Comparison of ENCODE assay signal across 38 cellular contexts in the genomic region with DNA sequence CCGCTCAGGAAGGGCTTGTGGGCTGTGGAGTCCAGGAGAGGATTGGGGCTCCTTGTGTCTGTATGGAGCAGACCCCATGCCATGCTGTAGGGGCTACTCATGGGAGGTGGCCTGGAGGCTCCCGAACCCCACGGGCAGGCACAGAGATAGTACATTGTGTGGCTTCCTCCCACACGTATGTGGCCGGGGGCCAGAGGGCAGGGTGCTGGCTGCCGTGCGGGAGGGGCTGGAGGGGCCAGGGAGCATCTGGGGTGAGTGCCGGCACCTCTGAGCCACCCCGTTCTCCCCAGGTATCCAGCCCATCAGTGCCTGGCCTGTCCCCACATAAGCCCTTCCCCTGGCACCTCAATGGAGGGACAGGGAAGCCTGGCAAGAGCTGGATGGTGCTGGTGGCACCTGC. TPM values are rescaled to one million over a fixed set of nuclear protein-coding genes. Genes with fewer than 3 reads are reported as not detected.
"Had no signal": no experiment of that assay in that cellular context is flagged by ENCODE, and none has a peak within 500 bp of the region (broad histone marks: within the 10 kb centered on the region; RNA-seq: fewer than 3 reads in every experiment).

No MANE protein-coding gene starts in this region.

- H3K9me3 ChIP-seq: adrenal gland, breast epithelium, colonic mucosa, esophagus squamous epithelium, gastroesophageal sphincter, heart right ventricle had no signal

- H3K27ac ChIP-seq: adrenal gland, breast epithelium, cardiac muscle cell, colonic mucosa, epithelial cell of prostate, esophagus squamous epithelium, gastroesophageal sphincter, heart right ventricle, hepatocyte had no signal

- H3K36me3 ChIP-seq: adrenal gland, breast epithelium, cardiac muscle cell, colonic mucosa, esophagus squamous epithelium, gastroesophageal sphincter, heart right ventricle had no signal

- H3K4me3 ChIP-seq: adrenal gland, breast epithelium, cardiac muscle cell, colonic mucosa, esophagus squamous epithelium, gastroesophageal sphincter, heart right ventricle, hepatocyte had no signal

- H3K4me2 ChIP-seq: hepatocyte had no signal

- H3K4me1 ChIP-seq: adrenal gland, breast epithelium, colonic mucosa, gastroesophageal sphincter, heart right ventricle had no signal

- H3K27me3 ChIP-seq: adrenal gland, cardiac muscle cell, colonic mucosa, hepatocyte had no signal

- H2AFZ ChIP-seq: hepatocyte had no signal

- DNase-seq: activated CD4-positive, alpha-beta memory T cell treated with anti-CD3 and anti-CD28 coated beads for 36 hours; activated CD4-positive, alpha-beta T cell treated with anti-CD3 and anti-CD28 coated beads for 36 hours; activated CD4-positive, alpha-beta T cell treated with anti-CD3 and anti-CD28 coated beads, Interleukin-2, amount 10 ng/mL, durations not matched to agents 24 days and 14 days; activated CD4-positive, CD25-positive, alpha-beta regulatory T cell; activated CD4-positive, CD25-positive, alpha-beta regulatory T cell treated with anti-CD3 and anti-CD28 coated beads, Interleukin-2, amount 50 U/mL, for 72 hours; activated CD8-positive, alpha-beta memory T cell treated with anti-CD3 and anti-CD28 coated beads, Interleukin-2, amount 10 ng/mL, durations not matched to agents 7 days and 5 days; activated CD8-positive, alpha-beta memory T cell treated with anti-CD3 and anti-CD28 coated beads, Interleukin-2, amount 50 U/mL, for 4 hours; activated CD8-positive, alpha-beta T cell treated with anti-CD3 and anti-CD28 coated beads, Interleukin-2, amount 10 ng/mL, durations not matched to agents 7 days and 5 days; activated effector memory CD4-positive, alpha-beta T cell treated with anti-CD3 and anti-CD28 coated beads, Interleukin-2, amount 50 U/mL, for 16 hours; activated naive CD4-positive, alpha-beta T cell treated with anti-CD3 and anti-CD28 coated beads for 36 hours; activated naive CD8-positive, alpha-beta T cell treated with anti-CD3 and anti-CD28 coated beads for 36 hours; activated naive CD8-positive, alpha-beta T cell treated with anti-CD3 and anti-CD28 coated beads, Interleukin-2, amount 50 U/mL, for 24 hours; activated T-cell treated with anti-CD3 and anti-CD28 coated beads, Interleukin-2, amount 50 U/mL, for 1 hour; activated T-cell treated with anti-CD3 and anti-CD28 coated beads, Interleukin-2, amount 50 U/mL, for 48 hours; adrenal gland; amygdala; aorta; central memory CD4-positive, alpha-beta T cell; cerebellar nuclear complex; colonic mucosa; effector CD8-positive, alpha-beta T cell; esophagus squamous epithelium; foreskin melanocyte; heart right ventricle; T-helper 17 cell had no signal

RNA-seq across cellular contexts. Expression of a gene that starts 7.6 kb away (rescaled TPM):
- total RNA-seq: activated CD4-positive, alpha-beta memory T cell treated with anti-CD3 and anti-CD28 coated beads for 36 hours; activated CD4-positive, alpha-beta T cell treated with anti-CD3 and anti-CD28 coated beads for 36 hours; activated CD4-positive, alpha-beta T cell treated with anti-CD3 and anti-CD28 coated beads, Interleukin-2, amount 10 ng/mL, durations not matched to agents 24 days and 14 days; activated CD8-positive, alpha-beta memory T cell treated with anti-CD3 and anti-CD28 coated beads for 36 hours; activated CD8-positive, alpha-beta memory T cell treated with anti-CD3 and anti-CD28 coated beads, Interleukin-2, amount 10 ng/mL, durations not matched to agents 7 days and 5 days; activated CD8-positive, alpha-beta T cell treated with anti-CD3 and anti-CD28 coated beads, Interleukin-2, amount 10 ng/mL, durations not matched to agents 7 days and 5 days; activated naive CD4-positive, alpha-beta T cell treated with anti-CD3 and anti-CD28 coated beads for 36 hours; activated naive CD8-positive, alpha-beta T cell treated with anti-CD3 and anti-CD28 coated beads for 36 hours; activated T-helper 1 cell treated with anti-CD3 and anti-CD28 coated beads, Interleukin-12 subunit alpha, Interleukin-12 subunit beta, Interleukin-2, Interleukin-4 antibody, amounts not matched to agents 30 ng/mL and 10 ng/mL and 1 ng/mL, durations not matched to agents 14 hours and 24 hours and 36 hours; activated T-helper 2 cell treated with anti-CD3 and anti-CD28 coated beads, Interferon-gamma antibody, Interleukin-2, Interleukin-4, amounts not matched to agents 10 μg/mL and 5 μg/mL and 100 μg/mL, durations not matched to agents 14 hours and 24 hours and 36 hours; adrenal gland; aorta; cardiac muscle cell; dermis microvascular lymphatic vessel endothelial cell; endothelial cell of umbilical vein; fibroblast of lung; fibroblast of villous mesenchyme; glomerular endothelial cell; heart right ventricle; T-helper 17 cell had no signal
- polyA plus RNA-seq: adrenal gland, cardiac muscle cell, endothelial cell of umbilical vein, fibroblast of lung, heart right ventricle had no signal

RNA-seq across cellular contexts. Expression of a gene that starts 56.0 kb away (rescaled TPM):
- total RNA-seq: activated CD4-positive, alpha-beta memory T cell treated with anti-CD3 and anti-CD28 coated beads for 36 hours; activated CD4-positive, alpha-beta T cell treated with anti-CD3 and anti-CD28 coated beads for 36 hours; activated CD4-positive, alpha-beta T cell treated with anti-CD3 and anti-CD28 coated beads, Interleukin-2, amount 10 ng/mL, durations not matched to agents 24 days and 14 days; activated CD8-positive, alpha-beta memory T cell treated with anti-CD3 and anti-CD28 coated beads for 36 hours; activated CD8-positive, alpha-beta memory T cell treated with anti-CD3 and anti-CD28 coated beads, Interleukin-2, amount 10 ng/mL, durations not matched to agents 7 days and 5 days; activated CD8-positive, alpha-beta T cell treated with anti-CD3 and anti-CD28 coated beads, Interleukin-2, amount 10 ng/mL, durations not matched to agents 7 days and 5 days; activated naive CD4-positive, alpha-beta T cell treated with anti-CD3 and anti-CD28 coated beads for 36 hours; activated naive CD8-positive, alpha-beta T cell treated with anti-CD3 and anti-CD28 coated beads for 36 hours; activated T-helper 1 cell treated with anti-CD3 and anti-CD28 coated beads, Interleukin-12 subunit alpha, Interleukin-12 subunit beta, Interleukin-2, Interleukin-4 antibody, amounts not matched to agents 30 ng/mL and 10 ng/mL and 1 ng/mL, durations not matched to agents 14 hours and 24 hours and 36 hours; activated T-helper 2 cell treated with anti-CD3 and anti-CD28 coated beads, Interferon-gamma antibody, Interleukin-2, Interleukin-4, amounts not matched to agents 10 μg/mL and 5 μg/mL and 100 μg/mL, durations not matched to agents 14 hours and 24 hours and 36 hours; dermis microvascular lymphatic vessel endothelial cell; endothelial cell of umbilical vein; fibroblast of villous mesenchyme; glomerular endothelial cell; T-helper 17 cell had no signal
- polyA plus RNA-seq: endothelial cell of umbilical vein had no signal
